ENCODE assay signal across 20 cellular contexts in genomic region chr12:90859591-90859990, GRCh38.
"Had no signal": no experiment of that assay in that cellular context is flagged by ENCODE, and none has a peak within 500 bp of the region (broad histone marks: within the 10 kb centered on the region; RNA-seq: fewer than 3 reads in every experiment).

No MANE protein-coding gene starts in this region.

- H3K36me3 Mint-ChIP-seq: IgD-negative memory B cell had no signal

- H3K4me3 Mint-ChIP-seq: IgD-negative memory B cell had no signal

- H3K4me1 Mint-ChIP-seq: IgD-negative memory B cell had no signal

- ATAC-seq: K562, Panc1 had no signal

- H3K27ac Mint-ChIP-seq: IgD-negative memory B cell had no signal

- DNase-seq: Kasumi-1, MM.1S, MV-4-11, NCI-H1048, NCI-H1105, NCI-H1436 treated with DMSO at 0.1 percent for 48 hours, NCI-H1694, NCI-H187 treated with DMSO at 0.1 percent for 48 hours, NCI-H2029 treated with DMSO at 0.1 percent for 48 hours, NCI-H2171 treated with DMSO at 0.1 percent for 48 hours, NCI-H345, NCI-H446 treated with DMSO at 0.1 percent for 48 hours, NCI-H510A treated with DMSO at 0.1 percent for 48 hours, NCI-H526, NCI-H748 treated with DMSO at 0.1 percent for 48 hours, SHP77, SK-N-SH had no signal
